ENCODE assay signal across 22 cellular contexts in genomic region chr5:116480894-116481510, GRCh38.
"Had no signal": no experiment of that assay in that cellular context is flagged by ENCODE, and none has a peak within 500 bp of the region (broad histone marks: within the 10 kb centered on the region; RNA-seq: fewer than 3 reads in every experiment).

No MANE protein-coding gene starts in this region.

- H3K27ac Mint-ChIP-seq: activated CD4-positive, alpha-beta T cell treated with anti-CD3 and anti-CD28 coated beads, Interleukin-2, amount 10 ng/mL, durations not matched to agents 24 days and 14 days; activated CD8-positive, alpha-beta memory T cell treated with anti-CD3 and anti-CD28 coated beads, Interleukin-2, amount 10 ng/mL, durations not matched to agents 7 days and 5 days; activated CD8-positive, alpha-beta T cell treated with anti-CD3 and anti-CD28 coated beads for 36 hours; activated naive CD4-positive, alpha-beta T cell treated with anti-CD3 and anti-CD28 coated beads, Interleukin-2, amount 10 ng/mL, durations not matched to agents 7 days and 5 days; activated naive CD8-positive, alpha-beta T cell treated with anti-CD3 and anti-CD28 coated beads, Interleukin-2, amount 50 U/mL, for 24 hours; brain; immature natural killer cell; natural killer cell treated with Interleukin-12 subunit alpha and Interleukin-12 subunit beta and Interleukin-15 and Interleukin-18, amount 100 ng/mL, for 72 hours had no signal

- H3K4me2 ChIP-seq: hepatocyte had no signal

- H3K36me3 Mint-ChIP-seq: activated naive CD4-positive, alpha-beta T cell treated with anti-CD3 and anti-CD28 coated beads, Interleukin-2, amount 10 ng/mL, durations not matched to agents 7 days and 5 days had no signal

- H3K79me2 ChIP-seq: hepatocyte had no signal

- H3K36me3 ChIP-seq: ovary, prostate gland had no signal

- H3K27me3 Mint-ChIP-seq: activated CD4-positive, alpha-beta T cell treated with anti-CD3 and anti-CD28 coated beads, Interleukin-2, amount 10 ng/mL, durations not matched to agents 24 days and 14 days; activated CD8-positive, alpha-beta memory T cell treated with anti-CD3 and anti-CD28 coated beads, Interleukin-2, amount 10 ng/mL, durations not matched to agents 7 days and 5 days; activated CD8-positive, alpha-beta T cell treated with anti-CD3 and anti-CD28 coated beads for 36 hours; activated naive CD4-positive, alpha-beta T cell treated with anti-CD3 and anti-CD28 coated beads, Interleukin-2, amount 10 ng/mL, durations not matched to agents 7 days and 5 days; activated naive CD8-positive, alpha-beta T cell treated with anti-CD3 and anti-CD28 coated beads, Interleukin-2, amount 50 U/mL, for 24 hours; brain; natural killer cell treated with Interleukin-12 subunit alpha and Interleukin-12 subunit beta and Interleukin-15 and Interleukin-18, amount 100 ng/mL, for 72 hours had no signal

- H3K4me3 Mint-ChIP-seq: activated CD4-positive, alpha-beta T cell treated with anti-CD3 and anti-CD28 coated beads, Interleukin-2, amount 10 ng/mL, durations not matched to agents 24 days and 14 days; activated CD8-positive, alpha-beta memory T cell treated with anti-CD3 and anti-CD28 coated beads, Interleukin-2, amount 10 ng/mL, durations not matched to agents 7 days and 5 days; activated CD8-positive, alpha-beta T cell treated with anti-CD3 and anti-CD28 coated beads for 36 hours; activated naive CD4-positive, alpha-beta T cell treated with anti-CD3 and anti-CD28 coated beads, Interleukin-2, amount 10 ng/mL, durations not matched to agents 7 days and 5 days; activated naive CD8-positive, alpha-beta T cell treated with anti-CD3 and anti-CD28 coated beads, Interleukin-2, amount 50 U/mL, for 24 hours; brain; immature natural killer cell; natural killer cell treated with Interleukin-12 subunit alpha and Interleukin-12 subunit beta and Interleukin-15 and Interleukin-18, amount 100 ng/mL, for 72 hours had no signal

- H3K27me3 ChIP-seq: hepatocyte, ovary, right atrium auricular region, spleen, upper lobe of left lung had no signal

- H3K4me3 ChIP-seq: hepatocyte, left ventricle myocardium inferior, ovary, prostate gland, right atrium auricular region, spleen, upper lobe of left lung had no signal

- DNase-seq: activated CD4-positive, alpha-beta T cell treated with anti-CD3 and anti-CD28 coated beads, Interleukin-2, amount 10 ng/mL, durations not matched to agents 24 days and 14 days; activated CD8-positive, alpha-beta memory T cell treated with anti-CD3 and anti-CD28 coated beads, Interleukin-2, amount 10 ng/mL, durations not matched to agents 7 days and 5 days; activated CD8-positive, alpha-beta T cell treated with anti-CD3 and anti-CD28 coated beads for 36 hours; activated effector memory CD4-positive, alpha-beta T cell treated with anti-CD3 and anti-CD28 coated beads, Interleukin-2, amount 50 U/mL, for 16 hours; activated naive CD4-positive, alpha-beta T cell treated with anti-CD3 and anti-CD28 coated beads, Interleukin-2, amount 10 ng/mL, durations not matched to agents 7 days and 5 days; activated naive CD8-positive, alpha-beta T cell treated with anti-CD3 and anti-CD28 coated beads, Interleukin-2, amount 50 U/mL, for 24 hours; activated T-cell treated with anti-CD3 and anti-CD28 coated beads for 4 hours; effector CD8-positive, alpha-beta T cell; immature natural killer cell; left ventricle myocardium inferior; ovary; spleen; stimulated activated CD4-positive, alpha-beta T cell treated with anti-CD3 and anti-CD28 coated beads, Interleukin-4, amount 100 ng/mL, for 1 hour; stimulated activated naive CD4-positive, alpha-beta T cell treated with Interleukin-2 at 50 U/mL for 16 hours; upper lobe of left lung had no signal

- H3K4me1 Mint-ChIP-seq: activated CD4-positive, alpha-beta T cell treated with anti-CD3 and anti-CD28 coated beads, Interleukin-2, amount 10 ng/mL, durations not matched to agents 24 days and 14 days; activated naive CD4-positive, alpha-beta T cell treated with anti-CD3 and anti-CD28 coated beads, Interleukin-2, amount 10 ng/mL, durations not matched to agents 7 days and 5 days; activated naive CD8-positive, alpha-beta T cell treated with anti-CD3 and anti-CD28 coated beads, Interleukin-2, amount 50 U/mL, for 24 hours had no signal

- ATAC-seq: activated CD4-positive, CD25-positive, alpha-beta regulatory T cell treated with anti-CD3 and anti-CD28 coated beads, Interleukin-2, amount 50 U/mL, for 24 hours; activated CD8-positive, alpha-beta memory T cell treated with anti-CD3 and anti-CD28 coated beads, Interleukin-2, amount 10 ng/mL, durations not matched to agents 7 days and 5 days; activated CD8-positive, alpha-beta T cell treated with anti-CD3 and anti-CD28 coated beads for 36 hours; activated naive CD8-positive, alpha-beta T cell treated with anti-CD3 and anti-CD28 coated beads, Interleukin-2, amount 50 U/mL, for 24 hours; natural killer cell treated with Interleukin-12 subunit alpha and Interleukin-12 subunit beta and Interleukin-15 and Interleukin-18, amount 100 ng/mL, for 72 hours had no signal

- H3K4me1 ChIP-seq: left ventricle myocardium inferior, prostate gland, right atrium auricular region, spleen had no signal

- H2AFZ ChIP-seq: hepatocyte had no signal

- H3K9me3 ChIP-seq: prostate gland had no signal

- H3K27ac ChIP-seq: hepatocyte, left ventricle myocardium inferior, neutrophil, ovary, prostate gland, right atrium auricular region, spleen, upper lobe of left lung had no signal
